1 cellular context compared by ENCODE assay signal in genomic region chr17:29389994-29390855, GRCh38.
TF ChIP-seq lines count a peak whose summit lies in the region.

Gene TAOK1 (plus strand): TSS chr17:29390363. CDS start chr17:29451549, 61,186 bp downstream.

TF ChIP-seq in HepG2, 621 proteins besides CTCF, POLR2A, EP300 and RAD21 (continued from another document and continues in another):
- no peak for TF ChIP-seq ZNF503 (CRISPR knock-in tag; IDR thresholded peaks at IDR 0.05)
- no peak for TF ChIP-seq ZNF710 (CRISPR knock-in tag; IDR thresholded peaks at IDR 0.05; ENCODE audit: borderline replicate concordance)
- TF ChIP-seq JUND (CRISPR knock-in tag; IDR thresholded peaks at IDR 0.05) = no peak
- TF ChIP-seq ZNF7 (CRISPR knock-in tag; IDR thresholded peaks at IDR 0.05) = no peak
- no peak for TF ChIP-seq ZKSCAN1 (IDR thresholded peaks at IDR 0.05; ENCODE audit: low read length)
- TF ChIP-seq FOXO4 (CRISPR knock-in tag; conservative IDR thresholded peaks at IDR 0.05) = no peak
- peak; percentile 87 for TF ChIP-seq ARID4A (CRISPR knock-in tag; IDR thresholded peaks at IDR 0.05; ENCODE audit: borderline replicate concordance)
- no peak for TF ChIP-seq ATF1 (CRISPR knock-in tag; IDR thresholded peaks at IDR 0.05)
- TF ChIP-seq DMAP1 (CRISPR knock-in tag; IDR thresholded peaks at IDR 0.05) = peak; percentile 89
- TF ChIP-seq ZNF20 (CRISPR knock-in tag; IDR thresholded peaks at IDR 0.05) = no peak
- TF ChIP-seq ZSCAN5A (CRISPR knock-in tag; IDR thresholded peaks at IDR 0.05; ENCODE audit: borderline replicate concordance) = peak; percentile 89; the same call in 1 of the 2 replicates
- no peak for TF ChIP-seq RFXANK (CRISPR knock-in tag; IDR thresholded peaks at IDR 0.05)
- peak; percentile 94 for TF ChIP-seq ZNF740 (CRISPR knock-in tag; IDR thresholded peaks at IDR 0.05)
- no peak for TF ChIP-seq ZNF704 (CRISPR knock-in tag; IDR thresholded peaks at IDR 0.05; ENCODE audit: borderline replicate concordance)
- no peak for TF ChIP-seq CHCHD3 (CRISPR knock-in tag; IDR thresholded peaks at IDR 0.05)
- no peak for TF ChIP-seq ZBTB33 (CRISPR knock-in tag; IDR thresholded peaks at IDR 0.05)
- TF ChIP-seq FOXK2 (IDR thresholded peaks at IDR 0.05) = no peak; the same call in 1 of the 2 replicates
- TF ChIP-seq MAFK (conservative IDR thresholded peaks at IDR 0.05 in 1 of 2, IDR thresholded peaks at IDR 0.05 in 1 of 2; ENCODE audit: low read length in 2 of 2) = no peak
- peak; percentile 66; the same call in 1 of the 2 replicates for TF ChIP-seq CCDC6 (CRISPR knock-in tag; IDR thresholded peaks at IDR 0.05)
- no peak for TF ChIP-seq TRAFD1 (CRISPR knock-in tag; IDR thresholded peaks at IDR 0.05; ENCODE audit: borderline replicate concordance)
- TF ChIP-seq FOXO1 (CRISPR knock-in tag; IDR thresholded peaks at IDR 0.05) = peak; percentile 52; the same call in 1 of the 2 replicates
- TF ChIP-seq ZNF598 (CRISPR knock-in tag; IDR thresholded peaks at IDR 0.05; ENCODE audit: borderline replicate concordance) = no peak
- peak; percentile 81 for TF ChIP-seq CREB1 (IDR thresholded peaks at IDR 0.05)
- peak; percentile 58 for TF ChIP-seq CREB1 (CRISPR knock-in tag; IDR thresholded peaks at IDR 0.05)
- TF ChIP-seq GATA4 (IDR thresholded peaks at IDR 0.05; ENCODE audit: borderline replicate concordance, low read depth) = 0 out of 2 replicates have a peak, but pooled peaks have one; percentile 43
- TF ChIP-seq ZNF639 (CRISPR knock-in tag; conservative IDR thresholded peaks at IDR 0.05) = no peak
- TF ChIP-seq SRF (IDR thresholded peaks at IDR 0.05; ENCODE audit: low read depth, low read length) = no peak
- TF ChIP-seq ZNF558 (CRISPR knock-in tag; IDR thresholded peaks at IDR 0.05; ENCODE audit: borderline replicate concordance) = no peak
- TF ChIP-seq ISL2 (CRISPR knock-in tag; IDR thresholded peaks at IDR 0.05) = peak; percentile 48; the same call in 1 of the 2 replicates
- no peak for TF ChIP-seq SIX1 (CRISPR knock-in tag; IDR thresholded peaks at IDR 0.05; ENCODE audit: borderline replicate concordance)
- TF ChIP-seq IKZF4 (CRISPR knock-in tag; IDR thresholded peaks at IDR 0.05; ENCODE audit: borderline replicate concordance, low read depth, not compliant biosample characterization) = no peak
- peak; percentile 84; the same call in 1 of the 2 replicates for TF ChIP-seq MYC (CRISPR knock-in tag; IDR thresholded peaks at IDR 0.05; ENCODE audit: borderline replicate concordance)
- no peak for TF ChIP-seq PREB (CRISPR knock-in tag; IDR thresholded peaks at IDR 0.05)
- no peak for TF ChIP-seq ATF3 (CRISPR knock-in tag; IDR thresholded peaks at IDR 0.05)
- TF ChIP-seq SETDB1 (CRISPR knock-in tag; IDR thresholded peaks at IDR 0.05; ENCODE audit: borderline replicate concordance) = no peak
- no peak; the same call in 1 of the 2 replicates for TF ChIP-seq ONECUT2 (CRISPR knock-in tag; IDR thresholded peaks at IDR 0.05)
- TF ChIP-seq DRAP1 (CRISPR knock-in tag; IDR thresholded peaks at IDR 0.05) = peak; percentile 62; the same call in 1 of the 2 replicates
- no peak for TF ChIP-seq RBAK (CRISPR knock-in tag; IDR thresholded peaks at IDR 0.05)
